1 cellular context compared by ENCODE assay signal in genomic region chr15:61118885-61119284, GRCh38.
TF ChIP-seq lines count a peak whose summit lies in the region.

No MANE protein-coding gene starts in this region.

TF ChIP-seq in IMR-90, 13 proteins besides CTCF, POLR2A, EP300 and RAD21:
- TF ChIP-seq MAFK (IDR thresholded peaks at IDR 0.05; ENCODE audit: low read depth, low read length) = no peak
- no peak for TF ChIP-seq RCOR1 (IDR thresholded peaks at IDR 0.05; ENCODE audit: insufficient replicate concordance, low read length)
- no peak for TF ChIP-seq USF2 (IDR thresholded peaks at IDR 0.05; ENCODE audit: low read depth, low read length)
- TF ChIP-seq CHD1 (IDR thresholded peaks at IDR 0.05; ENCODE audit: low read depth, low read length) = no peak
- TF ChIP-seq RFX5 (IDR thresholded peaks at IDR 0.05; ENCODE audit: low read depth, low read length) = no peak
- no peak for TF ChIP-seq MAZ (IDR thresholded peaks at IDR 0.05; ENCODE audit: borderline replicate concordance, low read depth, low read length)
- no peak for TF ChIP-seq SMC3 (IDR thresholded peaks at IDR 0.05; ENCODE audit: low read depth, low read length)
- TF ChIP-seq MXI1 (IDR thresholded peaks at IDR 0.05; ENCODE audit: borderline replicate concordance, low read depth, low read length) = no peak
- TF ChIP-seq NFE2L2 (IDR thresholded peaks at IDR 0.05; ENCODE audit: low read depth, low read length) = no peak
